8 cellular contexts compared by ENCODE assay signal in genomic region chr17:78250891-78251772, GRCh38. TPM values are rescaled to one million over a fixed set of nuclear protein-coding genes. Genes with fewer than 3 reads are reported as not detected.
DNase-seq lines count a peak whose midpoint lies in the region; ATAC-seq and TF ChIP-seq lines count a peak whose summit lies in the region.

No MANE protein-coding gene starts in this region.

- peak; percentile 87 to 93 for DNase-seq in Caco-2
- DNase-seq in NAMALWA (ENCODE audit: low spot score) = peak; percentile 89
- peak; percentile 86 for DNase-seq in SIG-M5 treated with dmso at 0.1 percent for 504 hours (lab: John Stamatoyannopoulos, UW; ENCODE audit: unreplicated experiment)
- peak; percentile 79 for DNase-seq in activated gamma-delta T cell treated with Interleukin-2 at 50 U/mL for 16 hours
- peak; percentile 50 for DNase-seq in foreskin melanocyte
- peak; percentile 55 for DNase-seq in occipital lobe (lab: John Stamatoyannopoulos, UW)

- peak; percentile 41 for ATAC-seq in GM21717 (IDR thresholded peaks at IDR 0.05; ENCODE audit: unreplicated experiment)

- no peaks in the 10 kb centered on the region for H3K9me3 Mint-ChIP-seq in Caco-2 (ENCODE audit: unreplicated experiment)

- H3K4me1 ChIP-seq in Caco-2 = peaks cover 17% of the 10 kb centered on the region

- peak; percentile 99 for TF ChIP-seq CTCF in Caco-2 (IDR thresholded peaks at IDR 0.05; ENCODE audit: insufficient read depth in 1 of 2, low read depth in 1 of 2, low read length in 1 of 2, severe bottlenecking in 1 of 2, unreplicated experiment in 1 of 2)

- no peak overlapping the region for H3K4me3 Mint-ChIP-seq in Caco-2 (ENCODE audit: unreplicated experiment)

- peak overlapping the region; percentile 81 for H3K27ac ChIP-seq in temporal lobe (ENCODE audit: low read depth, low read length)

- intact Hi-C loops in Caco-2 (cut with micrococcal nuclease; ENCODE audit: unreplicated experiment) = loop anchor here (1.0 to 2.0 kb wide), 2 partner anchors 138 to 171 kb away; no protein-coding TSS in a partner anchor

- H3K36me3 ChIP-seq in Caco-2 (ENCODE audit: control insufficient read depth, insufficient read depth, low read length) = no peaks in the 10 kb centered on the region

- POLR2A ChIA-PET in Caco-2 (lab: Charles Lee) = interaction anchor here (0.6 to 1.4 kb wide), 4 partner anchors 64 to 293 kb away, joined by 3 read pairs; partner anchors contain the start of genes AFMID, TK1 and TNRC6C

- H3K9me3 ChIP-seq in Caco-2 = no peaks in the 10 kb centered on the region

- no peaks in the 10 kb centered on the region for H3K27me3 ChIP-seq in Caco-2 (replicated peaks; ENCODE audit: control insufficient read depth, insufficient read depth, low read length)

- H3K36me3 Mint-ChIP-seq in Caco-2 (ENCODE audit: insufficient read depth, unreplicated experiment) = peaks cover 6% of the 10 kb centered on the region

- H3K27me3 Mint-ChIP-seq in Caco-2 (ENCODE audit: insufficient read depth, unreplicated experiment) = no peaks in the 10 kb centered on the region

- CTCF ChIA-PET in Caco-2 (lab: Charles Lee) = interaction anchor here (0.5 to 3.0 kb wide), 25 partner anchors 10 to 190 kb away, joined by 3 to 30 read pairs (median 4); partner anchors contain the start of genes AFMID and TK1

- peaks cover 21% of the 10 kb centered on the region for H3K4me1 Mint-ChIP-seq in Caco-2 (ENCODE audit: low read depth, unreplicated experiment)

- H3K27ac Mint-ChIP-seq in Caco-2 (ENCODE audit: unreplicated experiment) = peak overlapping the region; percentile 45

- H3K4me3 ChIP-seq in Caco-2 (ENCODE audit: low read depth, low read length) = no peak overlapping the region

- BruUV-seq in Caco-2 (replicated peaks; lab: Mats Ljungman, UMichigan) = no TSS peak

RNA-seq across cellular contexts. Expression of gene TMEM235, which starts 19.7 kb away (rescaled TPM):
- total RNA-seq in Caco-2 (2022) = not detected in 2 replicates
- total RNA-seq in occipital lobe = not detected
- not detected for total RNA-seq in temporal lobe

RNA-seq across cellular contexts. Expression of gene BIRC5, which starts 37.1 kb away (rescaled TPM):
- total RNA-seq in Caco-2 (2022) = 82.0 and 88.8 TPM in 2 replicates
- total RNA-seq in occipital lobe = 7.3 TPM
- total RNA-seq in temporal lobe = 3.2 TPM
